1 cellular context compared by ENCODE assay signal in the genomic region with DNA sequence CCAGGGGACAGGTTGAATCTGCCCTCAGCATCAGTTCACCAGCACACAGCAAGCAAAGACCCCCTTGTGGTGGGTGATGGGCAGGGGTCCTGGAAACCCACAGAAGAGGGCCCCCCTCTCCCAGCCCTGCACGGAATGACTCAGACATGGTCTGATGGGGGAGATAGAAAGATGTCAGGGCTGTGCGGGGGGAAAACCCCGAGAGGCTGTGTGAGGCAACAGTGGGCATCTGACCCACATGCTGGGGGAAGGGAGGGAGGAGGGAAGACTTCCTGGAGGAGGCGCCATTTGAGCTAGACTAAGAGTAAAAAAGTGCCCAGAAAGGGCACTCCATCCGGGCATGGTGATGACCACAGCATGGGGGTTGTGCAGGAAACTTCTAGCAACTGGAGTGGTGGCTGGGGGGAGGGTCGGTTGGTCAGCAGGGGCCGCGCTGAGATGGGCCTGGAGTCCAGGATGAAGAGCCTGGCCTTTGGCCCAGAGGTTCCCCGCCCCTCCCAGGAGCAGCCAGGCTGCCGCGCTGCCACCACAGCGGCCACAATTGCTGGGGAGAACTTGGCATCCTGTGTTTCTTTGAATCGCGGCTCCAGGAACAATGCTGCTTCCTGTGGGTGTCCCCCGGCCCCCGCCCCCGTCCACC.
TF ChIP-seq lines count a peak whose summit lies in the region.

No MANE protein-coding gene starts in this region.

TF ChIP-seq in H1, 55 proteins besides CTCF, POLR2A, EP300 and RAD21:
- no peak for TF ChIP-seq SP1 (IDR thresholded peaks at IDR 0.05; ENCODE audit: low read depth, low read length)
- no peak for TF ChIP-seq CHD2 (IDR thresholded peaks at IDR 0.05; ENCODE audit: low read length)
- no peak for TF ChIP-seq SRF (IDR thresholded peaks at IDR 0.05; ENCODE audit: low read depth, low read length)
- TF ChIP-seq ATF2 (IDR thresholded peaks at IDR 0.05; ENCODE audit: low read length) = no peak
- no peak for TF ChIP-seq JUN (IDR thresholded peaks at IDR 0.05; ENCODE audit: low read depth, low read length)
- no peak for TF ChIP-seq FOSL1 (IDR thresholded peaks at IDR 0.05; ENCODE audit: insufficient read depth, low read depth, low read length)
- TF ChIP-seq MAX (IDR thresholded peaks at IDR 0.05) = no peak
